Comparison of ENCODE assay signal across 8 cellular contexts in the genomic region with DNA sequence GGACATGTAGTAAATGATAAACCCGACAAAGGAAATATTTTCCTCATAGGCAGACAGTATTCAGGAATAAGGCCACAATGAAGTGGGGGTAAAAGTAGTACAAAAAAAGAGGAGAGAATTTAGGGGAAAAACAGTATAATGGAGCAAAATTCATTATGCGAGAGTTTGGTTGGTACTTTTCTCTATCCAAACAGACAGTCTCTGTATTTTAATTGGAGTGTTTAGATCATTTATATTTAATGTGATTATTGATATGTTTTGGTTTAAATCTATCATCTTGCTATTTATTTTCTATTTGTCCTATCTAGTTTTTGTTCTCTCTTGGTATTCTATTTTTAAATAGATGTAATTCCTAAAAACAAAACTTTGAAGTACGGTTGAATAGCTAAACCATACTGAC.
"Had no signal": no experiment of that assay in that cellular context is flagged by ENCODE, and none has a peak within 500 bp of the region (broad histone marks: within the 10 kb centered on the region; RNA-seq: fewer than 3 reads in every experiment).

No MANE protein-coding gene starts in this region.

- DNase-seq: IMR-90, KBM-7, KG1 had no signal

- H3K4me2 ChIP-seq: KMS-11 had no signal

- H3K27ac Mint-ChIP-seq: IgD-negative memory B cell had no signal

- H3K4me3 Mint-ChIP-seq: IgD-negative memory B cell had no signal

- H3K4me1 Mint-ChIP-seq: IgD-negative memory B cell had no signal

- H3K36me3 Mint-ChIP-seq: IgD-negative memory B cell had no signal

- FAIRE-seq: HepG2, HTR-8/SVneo had no signal

- ATAC-seq: HepG2 had no signal

- H3K27ac ChIP-seq: HL-60, KMS-11 had no signal

- H3K9ac ChIP-seq: KMS-11 had no signal
